In the genomic region with DNA sequence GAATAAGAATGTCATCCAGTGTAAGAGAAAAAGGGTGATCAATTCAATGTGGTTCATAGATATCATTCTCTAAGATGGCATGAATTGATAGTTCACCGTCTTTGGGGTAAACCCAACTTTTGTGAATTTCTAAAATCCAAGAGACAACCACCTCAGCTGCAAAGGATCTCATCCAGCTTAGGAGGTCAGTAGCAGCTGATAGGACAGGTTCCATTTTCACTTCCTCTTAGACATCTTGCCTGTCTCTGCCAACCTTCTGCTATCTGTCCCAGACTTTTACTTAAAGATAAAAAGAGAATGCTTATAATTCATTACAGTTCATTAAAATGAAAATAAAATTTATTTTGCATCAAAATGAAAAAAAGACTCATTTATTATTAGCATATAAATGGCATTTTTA, we compare ENCODE assay signal across 13 cellular contexts.
"Had no signal": no experiment of that assay in that cellular context is flagged by ENCODE, and none has a peak within 500 bp of the region (broad histone marks: within the 10 kb centered on the region; RNA-seq: fewer than 3 reads in every experiment).

No MANE protein-coding gene starts in this region.

- H3K4me1 ChIP-seq: foreskin keratinocyte, tibial artery, uterus had no signal

- H3K36me3 ChIP-seq: tibial artery, uterus had no signal

- H3K27me3 ChIP-seq: foreskin keratinocyte, tibial artery, uterus had no signal

- H3K4me3 ChIP-seq: mucosa of descending colon, tibial artery, uterus had no signal

- DNase-seq: activated CD4-positive, alpha-beta T cell treated with anti-CD3 and anti-CD28 coated beads for 4 hours; activated CD8-positive, alpha-beta memory T cell treated with anti-CD3 and anti-CD28 coated beads, Interleukin-2, amount 50 U/mL, for 48 hours; activated CD8-positive, alpha-beta T cell treated with anti-CD3 and anti-CD28 coated beads, Interleukin-2, amount 10 ng/mL, durations not matched to agents 7 days and 5 days; activated naive CD4-positive, alpha-beta T cell treated with Interleukin-2 at 50 U/mL for 16 hours; foreskin keratinocyte; head of caudate nucleus; mucosa of descending colon; natural killer cell; right cardiac atrium; small intestine; tibial artery; uterus had no signal

- H3K27ac ChIP-seq: foreskin keratinocyte, tibial artery, uterus, VCaP had no signal

- ATAC-seq: activated CD8-positive, alpha-beta T cell treated with anti-CD3 and anti-CD28 coated beads, Interleukin-2, amount 10 ng/mL, durations not matched to agents 7 days and 5 days; foreskin keratinocyte; mucosa of descending colon; natural killer cell; right cardiac atrium had no signal

- H3K9me3 ChIP-seq: tibial artery, uterus had no signal
